24 cellular contexts compared by ENCODE assay signal in genomic region chr7:4164556-4164955, GRCh38.
A peak's percentile ranks its signal among the peaks of the same experiment; 100 is the strongest.
DNase-seq lines count a peak whose midpoint lies in the region; ATAC-seq, FAIRE-seq and TF ChIP-seq lines count a peak whose summit lies in the region.
"Had no signal": no experiment of that assay in that cellular context is flagged by ENCODE, and none has a peak within 500 bp of the region (broad histone marks: within the 10 kb centered on the region; RNA-seq: fewer than 3 reads in every experiment).

No MANE protein-coding gene starts in this region.

- H3K27me3 ChIP-seq in H7 (ENCODE audit: control insufficient read depth, insufficient read depth, low read length): no peaks in the 10 kb centered on the region
- H3K27me3 ChIP-seq in HepG2 (ENCODE audit: control insufficient read depth in 1 of 2, insufficient read depth in 2 of 2, low read length in 2 of 2): no peaks in the 10 kb centered on the region
- no peaks in the 10 kb centered on the region for H3K27me3 ChIP-seq in smooth muscle cell (ENCODE audit: low read depth)
- H3K27me3 ChIP-seq: ovary, tibial artery had no signal

- peaks cover 10% of the 10 kb centered on the region for H3K4me1 Mint-ChIP-seq in MCF 10A (ENCODE audit: insufficient read depth, unreplicated experiment)
- H3K4me1 Mint-ChIP-seq: immature natural killer cell; naive thymus-derived CD8-positive, alpha-beta T cell had no signal

- peak; percentile 12 for DNase-seq in COLO668 (lab: John Stamatoyannopoulos, UW; ENCODE audit: unreplicated experiment)
- DNase-seq in H7: peak; percentile 65
- DNase-seq in NCI-H146 treated with DMSO at 0.1 percent for 48 hours (lab: John Stamatoyannopoulos, UW; ENCODE audit: unreplicated experiment): peak; percentile 16
- peak; percentile 21 for DNase-seq in HepG2 (ENCODE audit: low spot score)
- no peak for DNase-seq in middle frontal gyrus (ENCODE audit: extremely low spot score, low spot score)
- no peak for DNase-seq in smooth muscle cell (lab: John Stamatoyannopoulos, UW; ENCODE audit: unreplicated experiment)
- no peak for DNase-seq in MCF 10A (ENCODE audit: unreplicated experiment)
- DNase-seq: activated CD4-positive, CD25-positive, alpha-beta regulatory T cell treated with anti-CD3 and anti-CD28 coated beads, Interleukin-2, amount 50 U/mL, for 72 hours; activated CD8-positive, alpha-beta T cell treated with anti-CD3 and anti-CD28 coated beads for 36 hours; activated effector memory CD4-positive, alpha-beta T cell treated with anti-CD3 and anti-CD28 coated beads, Interleukin-2, amount 50 U/mL, for 16 hours; immature natural killer cell; naive thymus-derived CD8-positive, alpha-beta T cell; NCI-H2029; NCI-H226; OCI-M1; ovary; stimulated activated CD4-positive, alpha-beta T cell treated with anti-CD3 and anti-CD28 coated beads, Interleukin-4, amount 100 ng/mL, for 4 hours; tibial artery had no signal

- 0 out of 2 replicates have a peak, but pooled peaks have one; percentile 22 for TF ChIP-seq RAD21 in HepG2 (CRISPR knock-in tag; IDR thresholded peaks at IDR 0.05)

- H3K4me3 Mint-ChIP-seq in MCF 10A (ENCODE audit: unreplicated experiment): no peak overlapping the region
- H3K4me3 Mint-ChIP-seq: activated CD8-positive, alpha-beta T cell treated with anti-CD3 and anti-CD28 coated beads for 36 hours; immature natural killer cell; mesothelial cell of epicardium; naive thymus-derived CD8-positive, alpha-beta T cell; stimulated activated naive CD8-positive, alpha-beta T cell treated with anti-CD3 and anti-CD28 coated beads, Interleukin-15, Interleukin-2, amounts not matched to agents 100 ng/mL and 50 ng/mL, for 24 hours had no signal

- no peaks in the 10 kb centered on the region for H3K36me3 Mint-ChIP-seq in MCF 10A (ENCODE audit: insufficient read depth, unreplicated experiment)
- H3K36me3 Mint-ChIP-seq: immature natural killer cell; mesothelial cell of epicardium; naive thymus-derived CD8-positive, alpha-beta T cell had no signal

- H2AFZ ChIP-seq in HepG2 (ENCODE audit: low read length) (no peak overlapping the region), smooth muscle cell (ENCODE audit: low read depth) (no peak overlapping the region)

- TF ChIP-seq CTCF in HepG2 (CRISPR knock-in tag; IDR thresholded peaks at IDR 0.05) (peak; percentile 61), smooth muscle cell (IDR thresholded peaks at IDR 0.05; ENCODE audit: borderline replicate concordance, insufficient read depth, poor library complexity, severe bottlenecking) (no peak), MCF 10A (IDR thresholded peaks at IDR 0.05; ENCODE audit: unreplicated experiment) (no peak)

- H3F3A ChIP-seq in smooth muscle cell (ENCODE audit: low read depth): no peaks in the 10 kb centered on the region

- intact Hi-C loops in HepG2 (cut with micrococcal nuclease; ENCODE audit: unreplicated experiment): no loop called here
- intact Hi-C loops in MCF 10A (cut with micrococcal nuclease): no loop called here

- H3K4me3 ChIP-seq in H7 (ENCODE audit: insufficient read depth, low read depth, low read length) (no peak overlapping the region), HepG2 (replicated peaks in 1 of 3; ENCODE audit: insufficient read depth in 1 of 3, low read depth in 2 of 3, low read length in 3 of 3) (no peak overlapping the region), smooth muscle cell (no peak overlapping the region)
- H3K4me3 ChIP-seq: K562, ovary, tibial artery had no signal

- H3K79me2 ChIP-seq in HepG2 (ENCODE audit: insufficient read depth, low read length): no peaks in the 10 kb centered on the region
- H3K79me2 ChIP-seq in smooth muscle cell (ENCODE audit: low read depth): no peaks in the 10 kb centered on the region

- no peak for TF ChIP-seq POLR2A in HepG2 (IDR thresholded peaks at IDR 0.05; ENCODE audit: insufficient read depth in 1 of 2, low read depth in 2 of 2, low read length in 2 of 2)

- ATAC-seq in HepG2: peak; percentile 95
- ATAC-seq in HG03469 (IDR thresholded peaks at IDR 0.05; ENCODE audit: unreplicated experiment): no peak
- ATAC-seq: activated CD8-positive, alpha-beta T cell treated with anti-CD3 and anti-CD28 coated beads for 36 hours; K562; naive thymus-derived CD8-positive, alpha-beta T cell; right cardiac atrium had no signal

- H4K20me1 ChIP-seq in HepG2 (ENCODE audit: insufficient read depth, low read length) (no peaks in the 10 kb centered on the region), smooth muscle cell (ENCODE audit: low read depth) (no peaks in the 10 kb centered on the region)

- CTCF ChIA-PET in HepG2 (lab: Yijun Ruan, JAX; ENCODE audit: low intra/inter-chr PET ratio, low total read pairs): no interaction called here
- CTCF ChIA-PET in MCF 10A (lab: Yijun Ruan, JAX): no interaction called here

- H3K36me3 ChIP-seq in H7 (replicated peaks; ENCODE audit: control insufficient read depth, insufficient read depth, low read length) (no peaks in the 10 kb centered on the region), HepG2 (replicated peaks in 1 of 2; ENCODE audit: control insufficient read depth in 1 of 2, insufficient read depth in 2 of 2, low read length in 2 of 2) (no peaks in the 10 kb centered on the region), smooth muscle cell (ENCODE audit: low read depth) (no peaks in the 10 kb centered on the region)
- H3K36me3 ChIP-seq: ovary had no signal

- 52% methylated on average over 8 of the region's 8 CpGs for WGBS in HepG2 (ENCODE audit: low lambda C conversion rate)
- WGBS in smooth muscle cell (ENCODE audit: low lambda C conversion rate): 86% methylated on average over 8 of the region's 8 CpGs

- no peak for TF ChIP-seq EP300 in HepG2 (IDR thresholded peaks at IDR 0.05; ENCODE audit: low read depth in 2 of 2, low read length in 2 of 2)
- no peak for TF ChIP-seq EP300 in HepG2 (CRISPR knock-in tag; IDR thresholded peaks at IDR 0.05; ENCODE audit: borderline replicate concordance)

- no peak overlapping the region for H3K9ac ChIP-seq in HepG2 (ENCODE audit: insufficient read depth, low read depth, low read length)
- H3K9ac ChIP-seq in smooth muscle cell (ENCODE audit: low read depth): no peak overlapping the region

- H3K4me2 ChIP-seq in HepG2 (ENCODE audit: low read depth, low read length): no peak overlapping the region
- H3K4me2 ChIP-seq in smooth muscle cell: no peak overlapping the region

- no peak for FAIRE-seq in HepG2 (lab: Jason Lieb, UNC)
- FAIRE-seq: K562 had no signal

- in situ Hi-C loops in HepG2 (cut with HindIII; ENCODE audit: extremely low pct_ligation_motif_present, low pct_unique_long_range_greater_than_20kb): no loop called here

- POLR2A ChIA-PET in HepG2 (lab: Yijun Ruan, JAX) (no interaction called here), MCF 10A (lab: Yijun Ruan, JAX) (interaction anchor here (0.6 kb wide), 1 partner anchor 1062 kb away, joined by 3 read pairs; no protein-coding TSS in a partner anchor)

- H3K9me3 Mint-ChIP-seq in MCF 10A (ENCODE audit: unreplicated experiment): no peaks in the 10 kb centered on the region
- H3K9me3 Mint-ChIP-seq: activated CD8-positive, alpha-beta T cell treated with anti-CD3 and anti-CD28 coated beads for 36 hours; immature natural killer cell; mesothelial cell of epicardium; naive thymus-derived CD8-positive, alpha-beta T cell; stimulated activated naive CD8-positive, alpha-beta T cell treated with anti-CD3 and anti-CD28 coated beads, Interleukin-15, Interleukin-2, amounts not matched to agents 100 ng/mL and 50 ng/mL, for 24 hours had no signal

- H3K27ac ChIP-seq in HepG2 (ENCODE audit: extremely low read length, insufficient read depth, low read length): no peak overlapping the region
- H3K27ac ChIP-seq in smooth muscle cell (ENCODE audit: low read depth): no peak overlapping the region
- H3K27ac ChIP-seq: C4-2B, ovary, tibial artery had no signal

- no peaks in the 10 kb centered on the region for H3K27me3 Mint-ChIP-seq in MCF 10A (ENCODE audit: insufficient read depth, unreplicated experiment)
- H3K27me3 Mint-ChIP-seq: activated CD8-positive, alpha-beta T cell treated with anti-CD3 and anti-CD28 coated beads for 36 hours; stimulated activated naive CD8-positive, alpha-beta T cell treated with anti-CD3 and anti-CD28 coated beads, Interleukin-15, Interleukin-2, amounts not matched to agents 100 ng/mL and 50 ng/mL, for 24 hours had no signal

- H3K4me1 ChIP-seq in HepG2 (ENCODE audit: insufficient read depth, low read length) (no peaks in the 10 kb centered on the region), smooth muscle cell (ENCODE audit: low read depth) (no peaks in the 10 kb centered on the region)
- H3K4me1 ChIP-seq: tibial artery had no signal

- H3K9me3 ChIP-seq in HepG2 (ENCODE audit: low read length) (no peaks in the 10 kb centered on the region), smooth muscle cell (replicated peaks; ENCODE audit: low read depth) (no peaks in the 10 kb centered on the region)
- H3K9me3 ChIP-seq: ovary, tibial artery had no signal

- H3K27ac Mint-ChIP-seq in MCF 10A (ENCODE audit: low read depth, unreplicated experiment): no peak overlapping the region
- H3K27ac Mint-ChIP-seq: activated CD8-positive, alpha-beta T cell treated with anti-CD3 and anti-CD28 coated beads for 36 hours; immature natural killer cell; mesothelial cell of epicardium; naive thymus-derived CD8-positive, alpha-beta T cell; stimulated activated naive CD8-positive, alpha-beta T cell treated with anti-CD3 and anti-CD28 coated beads, Interleukin-15, Interleukin-2, amounts not matched to agents 100 ng/mL and 50 ng/mL, for 24 hours had no signal

- no TSS peak for BruUV-seq in HepG2 (replicated peaks; lab: Mats Ljungman, UMichigan)
- no TSS peak for BruUV-seq in MCF 10A (replicated peaks; lab: Mats Ljungman, UMichigan)

TF ChIP-seq in HepG2, 621 proteins besides CTCF, POLR2A, EP300 and RAD21 (continues in another document):
- no peak for TF ChIP-seq ZFP36L2 (CRISPR knock-in tag; IDR thresholded peaks at IDR 0.05)
- TF ChIP-seq ZNF326 (CRISPR knock-in tag; IDR thresholded peaks at IDR 0.05; ENCODE audit: borderline replicate concordance): no peak
- TF ChIP-seq STAG1 (CRISPR knock-in tag; IDR thresholded peaks at IDR 0.05): peak; percentile 60
- no peak for TF ChIP-seq ZNF251 (CRISPR knock-in tag; IDR thresholded peaks at IDR 0.05)
- TF ChIP-seq ZNF543 (CRISPR knock-in tag; IDR thresholded peaks at IDR 0.05): no peak
- TF ChIP-seq NR0B2 (CRISPR knock-in tag; IDR thresholded peaks at IDR 0.05): no peak
- TF ChIP-seq HCFC1 (IDR thresholded peaks at IDR 0.05; ENCODE audit: low read depth, low read length): no peak

Comparison
In these comparisons a context has a peak if more than half of its experiments do, and no peak if none do; other contexts are left out.
1. DNase-seq: peak in COLO668 (single experiment), H7 (single experiment), NCI-H146 treated with DMSO at 0.1 percent for 48 hours (single experiment) and HepG2 (single experiment); none in middle frontal gyrus (single experiment), smooth muscle cell (single experiment) and MCF 10A (single experiment).